ENCODE assay signal across 3 cellular contexts in the genomic region with DNA sequence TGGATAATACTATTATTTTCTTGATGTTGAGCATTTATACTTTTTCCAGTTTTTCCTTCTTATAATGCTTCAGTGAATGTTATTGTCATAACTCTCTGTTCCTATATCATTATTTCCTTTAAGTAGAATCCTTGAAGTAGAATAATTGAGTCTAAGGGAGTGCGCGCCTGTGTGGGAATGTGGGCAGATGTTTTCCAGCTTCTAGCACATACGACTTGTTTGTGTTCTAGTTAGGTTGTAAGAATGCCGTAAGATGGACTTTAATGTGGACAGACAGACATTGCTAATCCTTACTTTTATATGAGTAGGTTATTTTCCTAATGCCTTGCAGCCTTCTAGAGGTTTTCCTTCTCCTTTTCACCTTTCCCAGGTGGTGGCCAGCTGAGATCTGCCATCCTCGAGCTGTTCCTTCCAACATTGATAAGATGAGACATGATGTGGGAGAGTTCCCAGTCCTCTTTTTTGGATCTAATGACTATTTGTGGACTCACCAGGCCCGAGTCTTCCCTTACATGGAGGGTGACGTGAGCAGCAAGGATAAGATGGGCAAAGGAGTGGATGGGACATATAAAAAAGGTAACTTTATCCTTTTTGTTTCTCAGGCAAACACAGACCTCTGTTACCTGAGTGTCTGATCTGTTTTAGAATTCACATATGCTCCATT.
TF ChIP-seq lines count a peak whose summit lies in the region.

No MANE protein-coding gene starts in this region.

TF ChIP-seq in GM23338, 12 proteins besides CTCF, POLR2A, EP300 and RAD21 (continues in another document):
- TF ChIP-seq EZH2phosphoT487 (IDR thresholded peaks at IDR 0.05; ENCODE audit: unreplicated experiment) (no peak), ZNF331 (CRISPR knock-in tag; IDR thresholded peaks at IDR 0.05; ENCODE audit: low read depth) (no peak), CREB1 (CRISPR knock-in tag; IDR thresholded peaks at IDR 0.05; ENCODE audit: low read depth) (no peak), EZH2 (IDR thresholded peaks at IDR 0.05; ENCODE audit: low read depth, unreplicated experiment) (no peak), STAT1 (IDR thresholded peaks at IDR 0.05; ENCODE audit: unreplicated experiment) (no peak), NANOG (IDR thresholded peaks at IDR 0.05; ENCODE audit: borderline replicate concordance) (no peak), JUNB (IDR thresholded peaks at IDR 0.05; ENCODE audit: unreplicated experiment) (no peak), ZNF114 (CRISPR knock-in tag; IDR thresholded peaks at IDR 0.05) (no peak), POLR2AphosphoS5 (IDR thresholded peaks at IDR 0.05; ENCODE audit: low read depth) (no peak)
- TF ChIP-seq, protein P1, sequence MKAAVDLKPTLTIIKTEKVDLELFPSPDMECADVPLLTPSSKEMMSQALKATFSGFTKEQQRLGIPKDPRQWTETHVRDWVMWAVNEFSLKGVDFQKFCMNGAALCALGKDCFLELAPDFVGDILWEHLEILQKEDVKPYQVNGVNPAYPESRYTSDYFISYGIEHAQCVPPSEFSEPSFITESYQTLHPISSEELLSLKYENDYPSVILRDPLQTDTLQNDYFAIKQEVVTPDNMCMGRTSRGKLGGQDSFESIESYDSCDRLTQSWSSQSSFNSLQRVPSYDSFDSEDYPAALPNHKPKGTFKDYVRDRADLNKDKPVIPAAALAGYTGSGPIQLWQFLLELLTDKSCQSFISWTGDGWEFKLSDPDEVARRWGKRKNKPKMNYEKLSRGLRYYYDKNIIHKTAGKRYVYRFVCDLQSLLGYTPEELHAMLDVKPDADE (IDR thresholded peaks at IDR 0.05), result no peak

TF ChIP-seq in WTC11, 78 proteins besides CTCF, POLR2A, EP300 and RAD21:
- TF ChIP-seq, protein P2, sequence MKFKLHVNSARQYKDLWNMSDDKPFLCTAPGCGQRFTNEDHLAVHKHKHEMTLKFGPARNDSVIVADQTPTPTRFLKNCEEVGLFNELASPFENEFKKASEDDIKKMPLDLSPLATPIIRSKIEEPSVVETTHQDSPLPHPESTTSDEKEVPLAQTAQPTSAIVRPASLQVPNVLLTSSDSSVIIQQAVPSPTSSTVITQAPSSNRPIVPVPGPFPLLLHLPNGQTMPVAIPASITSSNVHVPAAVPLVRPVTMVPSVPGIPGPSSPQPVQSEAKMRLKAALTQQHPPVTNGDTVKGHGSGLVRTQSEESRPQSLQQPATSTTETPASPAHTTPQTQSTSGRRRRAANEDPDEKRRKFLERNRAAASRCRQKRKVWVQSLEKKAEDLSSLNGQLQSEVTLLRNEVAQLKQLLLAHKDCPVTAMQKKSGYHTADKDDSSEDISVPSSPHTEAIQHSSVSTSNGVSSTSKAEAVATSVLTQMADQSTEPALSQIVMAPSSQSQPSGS (CRISPR knock-in tag; IDR thresholded peaks at IDR 0.05; ENCODE audit: borderline replicate concordance, low read depth), result no peak
- TF ChIP-seq E2F1 (CRISPR knock-in tag; IDR thresholded peaks at IDR 0.05) (no peak), E2F4 (CRISPR knock-in tag; IDR thresholded peaks at IDR 0.05; ENCODE audit: borderline replicate concordance, low read depth) (no peak), CBFB (CRISPR knock-in tag; IDR thresholded peaks at IDR 0.05; ENCODE audit: low read depth) (no peak), SMAD4 (CRISPR knock-in tag; IDR thresholded peaks at IDR 0.05) (no peak), SP1 (CRISPR knock-in tag; conservative IDR thresholded peaks at IDR 0.05) (no peak), TEAD1 (CRISPR knock-in tag; IDR thresholded peaks at IDR 0.05) (no peak), HMGA2 (CRISPR knock-in tag; IDR thresholded peaks at IDR 0.05) (no peak), E2F5 (CRISPR knock-in tag; IDR thresholded peaks at IDR 0.05) (no peak), NR2C2 (CRISPR knock-in tag; IDR thresholded peaks at IDR 0.05) (no peak)
- TF ChIP-seq, protein P3, sequence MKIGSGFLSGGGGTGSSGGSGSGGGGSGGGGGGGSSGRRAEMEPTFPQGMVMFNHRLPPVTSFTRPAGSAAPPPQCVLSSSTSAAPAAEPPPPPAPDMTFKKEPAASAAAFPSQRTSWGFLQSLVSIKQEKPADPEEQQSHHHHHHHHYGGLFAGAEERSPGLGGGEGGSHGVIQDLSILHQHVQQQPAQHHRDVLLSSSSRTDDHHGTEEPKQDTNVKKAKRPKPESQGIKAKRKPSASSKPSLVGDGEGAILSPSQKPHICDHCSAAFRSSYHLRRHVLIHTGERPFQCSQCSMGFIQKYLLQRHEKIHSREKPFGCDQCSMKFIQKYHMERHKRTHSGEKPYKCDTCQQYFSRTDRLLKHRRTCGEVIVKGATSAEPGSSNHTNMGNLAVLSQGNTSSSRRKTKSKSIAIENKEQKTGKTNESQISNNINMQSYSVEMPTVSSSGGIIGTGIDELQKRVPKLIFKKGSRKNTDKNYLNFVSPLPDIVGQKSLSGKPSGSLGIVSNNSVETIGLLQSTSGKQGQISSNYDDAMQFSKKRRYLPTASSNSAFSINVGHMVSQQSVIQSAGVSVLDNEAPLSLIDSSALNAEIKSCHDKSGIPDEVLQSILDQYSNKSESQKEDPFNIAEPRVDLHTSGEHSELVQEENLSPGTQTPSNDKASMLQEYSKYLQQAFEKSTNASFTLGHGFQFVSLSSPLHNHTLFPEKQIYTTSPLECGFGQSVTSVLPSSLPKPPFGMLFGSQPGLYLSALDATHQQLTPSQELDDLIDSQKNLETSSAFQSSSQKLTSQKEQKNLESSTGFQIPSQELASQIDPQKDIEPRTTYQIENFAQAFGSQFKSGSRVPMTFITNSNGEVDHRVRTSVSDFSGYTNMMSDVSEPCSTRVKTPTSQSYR (CRISPR knock-in tag; IDR thresholded peaks at IDR 0.05), result no peak
- TF ChIP-seq, protein P4, sequence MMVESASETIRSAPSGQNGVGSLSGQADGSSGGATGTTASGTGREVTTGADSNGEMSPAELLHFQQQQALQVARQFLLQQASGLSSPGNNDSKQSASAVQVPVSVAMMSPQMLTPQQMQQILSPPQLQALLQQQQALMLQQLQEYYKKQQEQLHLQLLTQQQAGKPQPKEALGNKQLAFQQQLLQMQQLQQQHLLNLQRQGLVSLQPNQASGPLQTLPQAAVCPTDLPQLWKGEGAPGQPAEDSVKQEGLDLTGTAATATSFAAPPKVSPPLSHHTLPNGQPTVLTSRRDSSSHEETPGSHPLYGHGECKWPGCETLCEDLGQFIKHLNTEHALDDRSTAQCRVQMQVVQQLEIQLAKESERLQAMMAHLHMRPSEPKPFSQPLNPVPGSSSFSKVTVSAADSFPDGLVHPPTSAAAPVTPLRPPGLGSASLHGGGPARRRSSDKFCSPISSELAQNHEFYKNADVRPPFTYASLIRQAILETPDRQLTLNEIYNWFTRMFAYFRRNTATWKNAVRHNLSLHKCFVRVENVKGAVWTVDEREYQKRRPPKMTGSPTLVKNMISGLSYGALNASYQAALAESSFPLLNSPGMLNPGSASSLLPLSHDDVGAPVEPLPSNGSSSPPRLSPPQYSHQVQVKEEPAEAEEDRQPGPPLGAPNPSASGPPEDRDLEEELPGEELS (CRISPR knock-in tag; IDR thresholded peaks at IDR 0.05), result no peak

TF ChIP-seq in endothelial cell of umbilical vein, 7 proteins besides CTCF, POLR2A, EP300 and RAD21:
- TF ChIP-seq EZH2 (IDR thresholded peaks at IDR 0.05; ENCODE audit: borderline replicate concordance, low read depth, low read length, severe bottlenecking) (no peak), FOS (IDR thresholded peaks at IDR 0.05; ENCODE audit: borderline replicate concordance, insufficient read depth, low read length) (no peak), POLR2AphosphoS5 (IDR thresholded peaks at IDR 0.05; ENCODE audit: insufficient read depth, low read depth, low read length) (no peak)
TF ChIP-seq in endothelial cell of umbilical vein: peak in this region for 0.
